ENCODE assay signal across 1 cellular context in genomic region chr20:22490287-22491187, GRCh38.
TF ChIP-seq lines count a peak whose summit lies in the region.

No MANE protein-coding gene starts in this region.

TF ChIP-seq in HepG2, 621 proteins besides CTCF, POLR2A, EP300 and RAD21 (continued from another document and continues in another):
- TF ChIP-seq PBX3 (CRISPR knock-in tag; IDR thresholded peaks at IDR 0.05; ENCODE audit: borderline replicate concordance) (no peak), NFYB (CRISPR knock-in tag; IDR thresholded peaks at IDR 0.05) (peak; percentile 44; the same call in 1 of the 2 replicates), ZNF510 (CRISPR knock-in tag; IDR thresholded peaks at IDR 0.05; ENCODE audit: low read depth) (no peak; the same call in 1 of the 2 replicates), ZNF768 (CRISPR knock-in tag; IDR thresholded peaks at IDR 0.05) (0 out of 2 replicates have a peak, but pooled peaks have one; percentile 18), TRIM24 (CRISPR knock-in tag; IDR thresholded peaks at IDR 0.05) (no peak), DNMT3B (CRISPR knock-in tag; conservative IDR thresholded peaks at IDR 0.05) (peak; percentile 24), NPAS2 (CRISPR knock-in tag; IDR thresholded peaks at IDR 0.05; ENCODE audit: borderline replicate concordance) (no peak), KLF6 (CRISPR knock-in tag; IDR thresholded peaks at IDR 0.05) (peak; percentile 71; the same call in 1 of the 2 replicates), CSRNP1 (CRISPR knock-in tag; IDR thresholded peaks at IDR 0.05) (0 out of 2 replicates have a peak, but pooled peaks have one; percentile 37), ELF3 (CRISPR knock-in tag; IDR thresholded peaks at IDR 0.05) (peak; percentile 92), ZNF678 (CRISPR knock-in tag; IDR thresholded peaks at IDR 0.05) (0 out of 2 replicates have a peak, but pooled peaks have one; percentile 37), NR2F6 (IDR thresholded peaks at IDR 0.05) (peak; percentile 84), NR2F6 (CRISPR knock-in tag; IDR thresholded peaks at IDR 0.05) (peak; percentile 88), ZNF143 (CRISPR knock-in tag; IDR thresholded peaks at IDR 0.05) (peak; percentile 83), KLF13 (CRISPR knock-in tag; IDR thresholded peaks at IDR 0.05) (no peak), ZBTB26 (CRISPR knock-in tag; IDR thresholded peaks at IDR 0.05; ENCODE audit: borderline replicate concordance) (peak; percentile 54), PHF5A (CRISPR knock-in tag; IDR thresholded peaks at IDR 0.05; ENCODE audit: low read depth, unreplicated experiment) (peak; percentile 67), ZMAT3 (CRISPR knock-in tag; conservative IDR thresholded peaks at IDR 0.05) (peak; percentile 95), ZNF687 (CRISPR knock-in tag; IDR thresholded peaks at IDR 0.05) (peak; percentile 98), FOXP1 (IDR thresholded peaks at IDR 0.05) (no peak), FOXP1 (CRISPR knock-in tag; IDR thresholded peaks at IDR 0.05) (peak; percentile 78), ZNF781 (CRISPR knock-in tag; IDR thresholded peaks at IDR 0.05; ENCODE audit: borderline replicate concordance, not compliant biosample characterization) (no peak), XBP1 (CRISPR knock-in tag; IDR thresholded peaks at IDR 0.05) (no peak), SAP130 (CRISPR knock-in tag; IDR thresholded peaks at IDR 0.05; ENCODE audit: low read depth) (peak; percentile 98), SRSF9 (IDR thresholded peaks at IDR 0.05; ENCODE audit: borderline replicate concordance, insufficient read depth, low read depth, low read length, poor library complexity, severe bottlenecking) (no peak), KDM5A (IDR thresholded peaks at IDR 0.05; ENCODE audit: borderline replicate concordance, low read length) (0 out of 2 replicates have a peak, but pooled peaks have one; percentile 29), FIP1L1 (IDR thresholded peaks at IDR 0.05; ENCODE audit: borderline replicate concordance, insufficient read depth, low read depth, low read length) (0 out of 2 replicates have a peak, but pooled peaks have one; percentile 36), FOSL1 (CRISPR knock-in tag; IDR thresholded peaks at IDR 0.05; ENCODE audit: borderline replicate concordance) (0 out of 2 replicates have a peak, but pooled peaks have one; percentile 32), ZSCAN25 (CRISPR knock-in tag; IDR thresholded peaks at IDR 0.05) (peak; percentile 75), ZNF782 (CRISPR knock-in tag; IDR thresholded peaks at IDR 0.05; ENCODE audit: borderline replicate concordance) (no peak), DPF2 (CRISPR knock-in tag; IDR thresholded peaks at IDR 0.05; ENCODE audit: borderline replicate concordance, low read depth) (peak; percentile 78), PHF20 (CRISPR knock-in tag; IDR thresholded peaks at IDR 0.05) (no peak; the same call in 1 of the 2 replicates), BCLAF1 (IDR thresholded peaks at IDR 0.05) (no peak), KAT7 (CRISPR knock-in tag; IDR thresholded peaks at IDR 0.05; ENCODE audit: borderline replicate concordance) (no peak), XRCC5 (optimal IDR thresholded peaks at IDR 0.05; ENCODE audit: low read length) (peak; percentile 79), TEAD2 (CRISPR knock-in tag; IDR thresholded peaks at IDR 0.05) (no peak), ZNF737 (CRISPR knock-in tag; IDR thresholded peaks at IDR 0.05; ENCODE audit: borderline replicate concordance) (no peak; the same call in 1 of the 2 replicates), ZNF503 (CRISPR knock-in tag; IDR thresholded peaks at IDR 0.05) (peak; percentile 90), ZBTB33 (CRISPR knock-in tag; IDR thresholded peaks at IDR 0.05) (peak; percentile 40; the same call in 1 of the 2 replicates), MATR3 (CRISPR knock-in tag; IDR thresholded peaks at IDR 0.05) (no peak), THAP11 (CRISPR knock-in tag; IDR thresholded peaks at IDR 0.05) (peak; percentile 69), MXD4 (CRISPR knock-in tag; IDR thresholded peaks at IDR 0.05) (peak; percentile 95), ASH2L (IDR thresholded peaks at IDR 0.05; ENCODE audit: insufficient read length, low read depth, low read length) (peak; percentile 95), HBP1 (CRISPR knock-in tag; IDR thresholded peaks at IDR 0.05; ENCODE audit: low read depth) (peak; percentile 21; the same call in 1 of the 2 replicates), ZNF839 (CRISPR knock-in tag; IDR thresholded peaks at IDR 0.05; ENCODE audit: borderline replicate concordance) (peak; percentile 86; the same call in 1 of the 2 replicates)
